1 cellular context compared by ENCODE assay signal in genomic region chr11:66178871-66179270, GRCh38.
TF ChIP-seq lines count a peak whose summit lies in the region.

No MANE protein-coding gene starts in this region.

TF ChIP-seq in GM12878, 131 proteins besides CTCF, POLR2A, EP300 and RAD21 (continued from another document):
- TF ChIP-seq RELB (IDR thresholded peaks at IDR 0.05; ENCODE audit: low read depth) (peak; percentile 38; the same call in 1 of the 2 replicates), SKIL (IDR thresholded peaks at IDR 0.05; ENCODE audit: low read depth, poor library complexity, severe bottlenecking) (peak; percentile 16), DPF2 (IDR thresholded peaks at IDR 0.05) (peak; percentile 62; the same call in 1 of the 2 replicates), BHLHE40 (IDR thresholded peaks at IDR 0.05; ENCODE audit: borderline replicate concordance in 1 of 2, low read depth in 2 of 2, low read length in 1 of 2) (0 out of 4 replicates have a peak, but pooled peaks of 1 of the 2 experiments have one; percentile 13), ZNF687 (IDR thresholded peaks at IDR 0.05) (no peak), PML (IDR thresholded peaks at IDR 0.05; ENCODE audit: low read length) (no peak)
